In genomic region chr2:215522237-215522636, GRCh38 we compare ENCODE assay signal across 24 cellular contexts.
DNase-seq lines count a peak whose midpoint lies in the region; ATAC-seq and TF ChIP-seq lines count a peak whose summit lies in the region.
"Had no signal": no experiment of that assay in that cellular context is flagged by ENCODE, and none has a peak within 500 bp of the region (broad histone marks: within the 10 kb centered on the region; RNA-seq: fewer than 3 reads in every experiment).

No MANE protein-coding gene starts in this region.

- H3K27me3 ChIP-seq in GM23248 (replicated peaks; ENCODE audit: insufficient read depth) (no peaks in the 10 kb centered on the region), right cardiac atrium (ENCODE audit: control insufficient read depth, insufficient read depth) (no peaks in the 10 kb centered on the region)
- H3K27me3 ChIP-seq: adrenal gland, MG63, neutrophil, tibial nerve had no signal

- H3K9me3 ChIP-seq in GM23248 (ENCODE audit: low read depth): no peaks in the 10 kb centered on the region
- H3K9me3 ChIP-seq in right cardiac atrium (ENCODE audit: control insufficient read depth, low read length): no peaks in the 10 kb centered on the region
- H3K9me3 ChIP-seq: adrenal gland, MG63, neutrophil, tibial nerve had no signal

- no peak overlapping the region for H3K4me3 ChIP-seq in AG10803 (ENCODE audit: low read length)
- no peak overlapping the region for H3K4me3 ChIP-seq in GM23248
- no peak overlapping the region for H3K4me3 ChIP-seq in right cardiac atrium (ENCODE audit: low read length)
- H3K4me3 ChIP-seq: adrenal gland, MG63, tibial nerve had no signal

- no peaks in the 10 kb centered on the region for H3K36me3 ChIP-seq in GM23248 (ENCODE audit: low read depth)
- H3K36me3 ChIP-seq: adrenal gland, MG63, neutrophil, tibial nerve had no signal

- intact Hi-C loops in right cardiac atrium (cut with DNase I): no loop called here

- H3K9me2 ChIP-seq in GM23248 (ENCODE audit: insufficient read depth): no peaks in the 10 kb centered on the region

- H4K20me1 ChIP-seq in GM23248 (ENCODE audit: insufficient read depth): no peaks in the 10 kb centered on the region

- H3K79me2 ChIP-seq in GM23248 (ENCODE audit: insufficient read depth): no peaks in the 10 kb centered on the region

- in situ Hi-C loops in GM23248 (cut with MboI): no loop called here

- 28 to 31% methylated on average over 1 of the region's 1 CpG for WGBS in GM23248 (ENCODE audit: low coverage in 1 of 2, low lambda C conversion rate in 2 of 2, missing lambda C conversion rate in 2 of 2), 2 experiments
- 63% methylated on average over 1 of the region's 1 CpG for WGBS in right cardiac atrium

- no peak for TF ChIP-seq CTCF in AG10803 (conservative IDR thresholded peaks at IDR 0.05; ENCODE audit: low read length)

- no peak overlapping the region for H3K9ac ChIP-seq in GM23248

- H3K4me1 ChIP-seq in GM23248 (ENCODE audit: insufficient read depth) (peaks cover 22% of the 10 kb centered on the region), right cardiac atrium (ENCODE audit: control insufficient read depth, insufficient read depth, low read length) (no peaks in the 10 kb centered on the region)
- H3K4me1 ChIP-seq: adrenal gland had no signal

- peak overlapping the region; percentile 39; the same call in 1 of the 2 replicates for H3K27ac ChIP-seq in GM23248
- peak overlapping the region; percentile 11 for H3K27ac ChIP-seq in caudate nucleus (ENCODE audit: low read depth, low read length)
- no peak overlapping the region for H3K27ac ChIP-seq in right cardiac atrium (ENCODE audit: low read length)
- H3K27ac ChIP-seq: adrenal gland, neutrophil, tibial nerve had no signal

- peaks cover 31% of the 10 kb centered on the region for H3F3A ChIP-seq in GM23248 (ENCODE audit: insufficient read depth)

- peak overlapping the region; percentile 63 for H2AFZ ChIP-seq in GM23248

- ATAC-seq in right cardiac atrium (peak; percentile 64 to 76), HG02840 (IDR thresholded peaks at IDR 0.05; ENCODE audit: low FRiP score, unreplicated experiment) (no peak)
- ATAC-seq: activated CD8-positive, alpha-beta T cell treated with anti-CD3 and anti-CD28 coated beads for 36 hours had no signal

- DNase-seq in AG10803 (ENCODE audit: low read depth): peak; percentile 17
- DNase-seq in GM23248: no peak
- DNase-seq in caudate nucleus (lab: John Stamatoyannopoulos, UW): peak in 1 of 61 donors; percentile 7
- no peak for DNase-seq in right cardiac atrium
- DNase-seq in kidney glomerular epithelial cell (lab: John Stamatoyannopoulos, UW): no peak
- no peak for DNase-seq in NCI-H1105 (lab: John Stamatoyannopoulos, UW)
- no peak for DNase-seq in AG08395 (ENCODE audit: low spot score)
- DNase-seq: activated B cell treated with CpG ODN at 0.5 μM for 24 hours; activated CD8-positive, alpha-beta T cell treated with anti-CD3 and anti-CD28 coated beads for 36 hours; activated gamma-delta T cell treated with Interleukin-2 at 50 U/mL for 16 hours; adrenal gland; CD4-positive, alpha-beta T cell; cortex of kidney; DMS53; GF-D8; islet precursor cell; MG63; NCI-H1694 treated with DMSO at 0.1 percent for 48 hours; NCI-H446 treated with DMSO at 0.1 percent for 48 hours; stimulated activated CD4-positive, alpha-beta T cell treated with anti-CD3 and anti-CD28 coated beads, Interleukin-12 subunit alpha, Interleukin-12 subunit beta, amount 100 ng/mL, for 4 hours; T-helper 9 cell had no signal

- H3K4me2 ChIP-seq in GM23248 (ENCODE audit: unreplicated experiment): no peak overlapping the region
